Comparison of ENCODE assay signal across 15 cellular contexts in genomic region chr1:232579461-232579860, GRCh38. TPM values are rescaled to one million over a fixed set of nuclear protein-coding genes. Genes with fewer than 3 reads are reported as not detected.
DNase-seq lines count a peak whose midpoint lies in the region; ATAC-seq and TF ChIP-seq lines count a peak whose summit lies in the region.
"Had no signal": no experiment of that assay in that cellular context is flagged by ENCODE, and none has a peak within 500 bp of the region (broad histone marks: within the 10 kb centered on the region; RNA-seq: fewer than 3 reads in every experiment).

No MANE protein-coding gene starts in this region.

- H3K36me3 Mint-ChIP-seq in activated CD4-positive, alpha-beta T cell treated with anti-CD3 and anti-CD28 coated beads, Interleukin-2, amount 10 ng/mL, durations not matched to agents 24 days and 14 days (ENCODE audit: low read depth) = no peaks in the 10 kb centered on the region
- H3K36me3 Mint-ChIP-seq in central memory CD8-positive, alpha-beta T cell (ENCODE audit: insufficient read depth) = peaks cover 1% of the 10 kb centered on the region
- H3K36me3 Mint-ChIP-seq in progenitor cell of endocrine pancreas (ENCODE audit: insufficient read depth) = peaks cover 6% of the 10 kb centered on the region

- TF ChIP-seq CTCF in HL-60 (IDR thresholded peaks at IDR 0.05; ENCODE audit: insufficient read depth, low read length) (no peak), progenitor cell of endocrine pancreas (IDR thresholded peaks at IDR 0.05; ENCODE audit: unreplicated experiment) (no peak)

- intact Hi-C loops in activated CD4-positive, alpha-beta T cell treated with anti-CD3 and anti-CD28 coated beads, Interleukin-2, amount 10 ng/mL, durations not matched to agents 24 days and 14 days (cut with micrococcal nuclease) = no loop called here

- DNase-seq in activated CD4-positive, alpha-beta T cell treated with anti-CD3 and anti-CD28 coated beads, Interleukin-2, amount 10 ng/mL, durations not matched to agents 24 days and 14 days = no peak
- no peak for DNase-seq in activated CD4-positive, alpha-beta T cell treated with anti-CD3 and anti-CD28 coated beads for 4 hours
- DNase-seq in HL-60 (ENCODE audit: low read depth in 1 of 2, low spot score in 1 of 2) (no peak), progenitor cell of endocrine pancreas (ENCODE audit: low spot score, unreplicated experiment) (no peak), NCI-H2196 (lab: John Stamatoyannopoulos, UW; ENCODE audit: unreplicated experiment) (no peak), NOMO-1 treated with DMSO at 0.1 percent for 48 hours (lab: John Stamatoyannopoulos, UW; ENCODE audit: unreplicated experiment) (no peak)
- DNase-seq in central memory CD8-positive, alpha-beta T cell (ENCODE audit: low spot score in 2 of 2) = no peak
- DNase-seq: activated CD4-positive, alpha-beta T cell treated with anti-CD3 and anti-CD28 coated beads for 48 hours; cortex of kidney; NCI-H1930; trophoblast cell had no signal

- H3K9me3 Mint-ChIP-seq in activated CD4-positive, alpha-beta T cell treated with anti-CD3 and anti-CD28 coated beads, Interleukin-2, amount 10 ng/mL, durations not matched to agents 24 days and 14 days = peaks cover 4% of the 10 kb centered on the region
- H3K9me3 Mint-ChIP-seq in central memory CD8-positive, alpha-beta T cell = no peaks in the 10 kb centered on the region
- H3K9me3 Mint-ChIP-seq in progenitor cell of endocrine pancreas (ENCODE audit: low read depth) = no peaks in the 10 kb centered on the region

- H3K4me3 ChIP-seq in HL-60 (replicated peaks; ENCODE audit: insufficient read depth, low read length) = no peak overlapping the region
- H3K4me3 ChIP-seq: A549, adrenal gland had no signal

- no peaks in the 10 kb centered on the region for H3K27me3 Mint-ChIP-seq in activated CD4-positive, alpha-beta T cell treated with anti-CD3 and anti-CD28 coated beads, Interleukin-2, amount 10 ng/mL, durations not matched to agents 24 days and 14 days
- H3K27me3 Mint-ChIP-seq in central memory CD8-positive, alpha-beta T cell = no peaks in the 10 kb centered on the region
- no peaks in the 10 kb centered on the region for H3K27me3 Mint-ChIP-seq in progenitor cell of endocrine pancreas

- H3K27me3 ChIP-seq in HL-60 (ENCODE audit: insufficient read depth, poor library complexity, severe bottlenecking) = no peaks in the 10 kb centered on the region
- H3K27me3 ChIP-seq: adrenal gland had no signal

- H3K27ac Mint-ChIP-seq in activated CD4-positive, alpha-beta T cell treated with anti-CD3 and anti-CD28 coated beads, Interleukin-2, amount 10 ng/mL, durations not matched to agents 24 days and 14 days = peak overlapping the region; percentile 81
- H3K27ac Mint-ChIP-seq in central memory CD8-positive, alpha-beta T cell (ENCODE audit: low read depth) = peak overlapping the region; percentile 85
- peak overlapping the region; percentile 15 for H3K27ac Mint-ChIP-seq in progenitor cell of endocrine pancreas

- peak overlapping the region; percentile 65 for H3K4me3 Mint-ChIP-seq in activated CD4-positive, alpha-beta T cell treated with anti-CD3 and anti-CD28 coated beads, Interleukin-2, amount 10 ng/mL, durations not matched to agents 24 days and 14 days
- peak overlapping the region; percentile 68 for H3K4me3 Mint-ChIP-seq in central memory CD8-positive, alpha-beta T cell
- H3K4me3 Mint-ChIP-seq in progenitor cell of endocrine pancreas (ENCODE audit: low read depth) = no peak overlapping the region

- ATAC-seq in central memory CD8-positive, alpha-beta T cell (replicated peaks; ENCODE audit: extremely low read depth, poor library complexity, severe bottlenecking) = no peak
- ATAC-seq in HG02884 (IDR thresholded peaks at IDR 0.05; ENCODE audit: unreplicated experiment) = no peak
- ATAC-seq: A549 had no signal

- peaks cover 42% of the 10 kb centered on the region for H3K4me1 Mint-ChIP-seq in activated CD4-positive, alpha-beta T cell treated with anti-CD3 and anti-CD28 coated beads, Interleukin-2, amount 10 ng/mL, durations not matched to agents 24 days and 14 days
- H3K4me1 Mint-ChIP-seq in central memory CD8-positive, alpha-beta T cell = peaks cover 72% of the 10 kb centered on the region
- H3K4me1 Mint-ChIP-seq in progenitor cell of endocrine pancreas (ENCODE audit: low read depth) = peaks cover 37% of the 10 kb centered on the region

- peak overlapping the region; percentile 38 for H3K27ac ChIP-seq in HL-60 (replicated peaks)
- H3K27ac ChIP-seq: A549, KMS-11 had no signal

RNA-seq across cellular contexts. Expression of gene SIPA1L2, which starts 50.5 kb away (rescaled TPM):
- total RNA-seq in activated CD4-positive, alpha-beta T cell treated with anti-CD3 and anti-CD28 coated beads, Interleukin-2, amount 10 ng/mL, durations not matched to agents 24 days and 14 days = 3.1 and 4.1 TPM in 2 replicates
- total RNA-seq in progenitor cell of endocrine pancreas = 37.6 and 41.0 TPM in 2 replicates

Comparison
In these comparisons a context has a peak if more than half of its experiments do, and no peak if none do; other contexts are left out.
1. H3K27ac Mint-ChIP-seq: peak in every context shown above with its lines; median percentile 85 in central memory CD8-positive, alpha-beta T cell; 81 in activated CD4-positive, alpha-beta T cell treated with anti-CD3 and anti-CD28 coated beads, Interleukin-2, amount 10 ng/mL, durations not matched to agents 24 days and 14 days; 15 in progenitor cell of endocrine pancreas.